2 cellular contexts compared by ENCODE assay signal in genomic region chr18:67104700-67105284, GRCh38.
TF ChIP-seq lines count a peak whose summit lies in the region.

No MANE protein-coding gene starts in this region.

TF ChIP-seq in HCT116, 20 proteins besides CTCF, POLR2A, EP300 and RAD21 (continued from another document):
- no peak for TF ChIP-seq REST (IDR thresholded peaks at IDR 0.05; ENCODE audit: low read depth)
- TF ChIP-seq YY1 (IDR thresholded peaks at IDR 0.05; ENCODE audit: extremely low read depth, insufficient replicate concordance, low read depth, low read length), result no peak
- TF ChIP-seq CEBPB (IDR thresholded peaks at IDR 0.05; ENCODE audit: low read depth), result no peak
- TF ChIP-seq SP1 (IDR thresholded peaks at IDR 0.05; ENCODE audit: low read depth), result no peak
- TF ChIP-seq POLR2AphosphoS5 (IDR thresholded peaks at IDR 0.05; ENCODE audit: low read depth, low read length), result no peak
- TF ChIP-seq FOSL1 (IDR thresholded peaks at IDR 0.05; ENCODE audit: low read depth), result no peak
- no peak for TF ChIP-seq EZH2 (IDR thresholded peaks at IDR 0.05)

TF ChIP-seq in K562, 482 proteins besides CTCF, POLR2A, EP300 and RAD21 (continued from another document):
- TF ChIP-seq AFF4 (CRISPR knock-in tag; IDR thresholded peaks at IDR 0.05), result no peak
- TF ChIP-seq SREBF1 (IDR thresholded peaks at IDR 0.05; ENCODE audit: borderline replicate concordance, low read depth, low read length), result no peak
- TF ChIP-seq IFI16 (CRISPR knock-in tag; IDR thresholded peaks at IDR 0.05), result no peak
- TF ChIP-seq DLX4 (CRISPR knock-in tag; IDR thresholded peaks at IDR 0.05), result no peak
- TF ChIP-seq NCOR1 (IDR thresholded peaks at IDR 0.05), result no peak
- no peak for TF ChIP-seq NR2F6 (CRISPR knock-in tag; IDR thresholded peaks at IDR 0.05)
- no peak for TF ChIP-seq ZNF263 (CRISPR knock-in tag; IDR thresholded peaks at IDR 0.05; ENCODE audit: borderline replicate concordance)
- TF ChIP-seq BHLHE40 (IDR thresholded peaks at IDR 0.05; ENCODE audit: low read length), result no peak
- TF ChIP-seq KDM1A (IDR thresholded peaks at IDR 0.05), result no peak
- no peak for TF ChIP-seq PTTG1 (tag; IDR thresholded peaks at IDR 0.05; ENCODE audit: low read depth)
- TF ChIP-seq MXI1 (IDR thresholded peaks at IDR 0.05; ENCODE audit: low read depth, low read length), result no peak
